In genomic region chr9:5479994-5480694, GRCh38 we compare ENCODE assay signal across 19 cellular contexts. TPM values are rescaled to one million over a fixed set of nuclear protein-coding genes. Genes with fewer than 3 reads are reported as not detected.
DNase-seq lines count a peak whose midpoint lies in the region; ATAC-seq, FAIRE-seq and TF ChIP-seq lines count a peak whose summit lies in the region.
"Had no signal": no experiment of that assay in that cellular context is flagged by ENCODE, and none has a peak within 500 bp of the region (broad histone marks: within the 10 kb centered on the region; RNA-seq: fewer than 3 reads in every experiment).

No MANE protein-coding gene starts in this region.

- H3K9me3 Mint-ChIP-seq in activated T-helper 1 cell treated with anti-CD3 and anti-CD28 coated beads, Interleukin-12 subunit alpha, Interleukin-12 subunit beta, Interleukin-2, Interleukin-4 antibody, amounts not matched to agents 30 ng/mL and 10 ng/mL and 1 ng/mL, durations not matched to agents 14 hours and 24 hours and 36 hours, result peaks cover 11% of the 10 kb centered on the region

- intact Hi-C loops in activated T-helper 1 cell treated with anti-CD3 and anti-CD28 coated beads, Interleukin-12 subunit alpha, Interleukin-12 subunit beta, Interleukin-2, Interleukin-4 antibody, amounts not matched to agents 30 ng/mL and 10 ng/mL and 1 ng/mL, durations not matched to agents 14 hours and 24 hours and 36 hours (cut with micrococcal nuclease), result no loop called here

- DNase-seq in GM12892 (ENCODE audit: insufficient read length), result no peak
- DNase-seq in NCI-H460 (ENCODE audit: extremely low read depth, low read depth), result peak; percentile 72
- DNase-seq in islet precursor cell, result no peak
- DNase-seq in MV-4-11 (lab: John Stamatoyannopoulos, UW), result no peak
- no peak for DNase-seq in middle frontal gyrus (ENCODE audit: extremely low spot score, low spot score)
- no peak for DNase-seq in activated T-helper 1 cell treated with anti-CD3 and anti-CD28 coated beads, Interleukin-12 subunit alpha, Interleukin-12 subunit beta, Interleukin-2, Interleukin-4 antibody, amounts not matched to agents 30 ng/mL and 10 ng/mL and 1 ng/mL, durations not matched to agents 14 hours and 24 hours and 36 hours (ENCODE audit: low spot score)
- DNase-seq: activated naive CD4-positive, alpha-beta T cell treated with anti-CD3 and anti-CD28 coated beads, Interleukin-2, amount 50 U/mL, for 16 hours; GF-D8; hypothalamus; left cardiac atrium; NCI-H187; NCI-H748 treated with DMSO at 0.1 percent for 48 hours; stimulated activated naive CD4-positive, alpha-beta T cell; upper lobe of right lung had no signal

- FAIRE-seq in GM12892 (lab: Jason Lieb, UNC), result peak; percentile 71

- H3K27ac Mint-ChIP-seq in activated T-helper 1 cell treated with anti-CD3 and anti-CD28 coated beads, Interleukin-12 subunit alpha, Interleukin-12 subunit beta, Interleukin-2, Interleukin-4 antibody, amounts not matched to agents 30 ng/mL and 10 ng/mL and 1 ng/mL, durations not matched to agents 14 hours and 24 hours and 36 hours, result no peak overlapping the region
- H3K27ac Mint-ChIP-seq: brain, GM23338, WTC11 had no signal

- peaks cover 2% of the 10 kb centered on the region for H3K27me3 Mint-ChIP-seq in activated T-helper 1 cell treated with anti-CD3 and anti-CD28 coated beads, Interleukin-12 subunit alpha, Interleukin-12 subunit beta, Interleukin-2, Interleukin-4 antibody, amounts not matched to agents 30 ng/mL and 10 ng/mL and 1 ng/mL, durations not matched to agents 14 hours and 24 hours and 36 hours (ENCODE audit: insufficient read depth)

- H3K4me1 Mint-ChIP-seq in activated T-helper 1 cell treated with anti-CD3 and anti-CD28 coated beads, Interleukin-12 subunit alpha, Interleukin-12 subunit beta, Interleukin-2, Interleukin-4 antibody, amounts not matched to agents 30 ng/mL and 10 ng/mL and 1 ng/mL, durations not matched to agents 14 hours and 24 hours and 36 hours (ENCODE audit: low read depth), result peaks cover 13% of the 10 kb centered on the region
- H3K4me1 Mint-ChIP-seq: brain had no signal

- TF ChIP-seq POLR2A in GM12892 (IDR thresholded peaks at IDR 0.05; ENCODE audit: low read depth, low read length), result no peak

- peaks cover 4% of the 10 kb centered on the region for H3K36me3 Mint-ChIP-seq in activated T-helper 1 cell treated with anti-CD3 and anti-CD28 coated beads, Interleukin-12 subunit alpha, Interleukin-12 subunit beta, Interleukin-2, Interleukin-4 antibody, amounts not matched to agents 30 ng/mL and 10 ng/mL and 1 ng/mL, durations not matched to agents 14 hours and 24 hours and 36 hours (ENCODE audit: low read depth)
- H3K36me3 Mint-ChIP-seq: brain had no signal

- no peak overlapping the region for H3K4me3 Mint-ChIP-seq in activated T-helper 1 cell treated with anti-CD3 and anti-CD28 coated beads, Interleukin-12 subunit alpha, Interleukin-12 subunit beta, Interleukin-2, Interleukin-4 antibody, amounts not matched to agents 30 ng/mL and 10 ng/mL and 1 ng/mL, durations not matched to agents 14 hours and 24 hours and 36 hours
- H3K4me3 Mint-ChIP-seq: brain, GM23338, WTC11 had no signal

- ATAC-seq in GM18907 (IDR thresholded peaks at IDR 0.05; ENCODE audit: unreplicated experiment) (peak; percentile 55), HG02759 (IDR thresholded peaks at IDR 0.05; ENCODE audit: unreplicated experiment) (peak; percentile 67)
- ATAC-seq: GM23338, left cardiac atrium, upper lobe of right lung, WTC11 had no signal

RNA-seq across cellular contexts. Expression of gene CD274, which starts 29.8 kb away (rescaled TPM):
- polyA plus RNA-seq in GM12892 (2012; ENCODE audit: missing spikeins), result 18.5 TPM
- total RNA-seq in NCI-H460 (2014; rRNA removed; shearing (Covaris generic)), result 91.1 and 98.4 TPM in 2 replicates
- 9.0 and 13.9 TPM in 2 replicates for polyA plus RNA-seq in NCI-H460 (2014; cell fraction: nucleus; rRNA removed)
- 60.4 and 61.7 TPM in 2 replicates for total RNA-seq in activated T-helper 1 cell treated with anti-CD3 and anti-CD28 coated beads, Interleukin-12 subunit alpha, Interleukin-12 subunit beta, Interleukin-2, Interleukin-4 antibody, amounts not matched to agents 30 ng/mL and 10 ng/mL and 1 ng/mL, durations not matched to agents 14 hours and 24 hours and 36 hours
- total RNA-seq: GM23338 had no signal
- polyA plus RNA-seq: GM23338 had no signal

RNA-seq across cellular contexts. Expression of gene PDCD1LG2, which starts 30.2 kb away (rescaled TPM):
- 2.1 TPM for polyA plus RNA-seq in GM12892 (2012; ENCODE audit: missing spikeins)
- 7.0 and 9.8 TPM in 2 replicates for total RNA-seq in NCI-H460 (2014; rRNA removed; shearing (Covaris generic))
- polyA plus RNA-seq in NCI-H460 (2014; cell fraction: nucleus; rRNA removed), result 0.76 and 2.3 TPM in 2 replicates
- 1.1 and 1.4 TPM in 2 replicates for total RNA-seq in activated T-helper 1 cell treated with anti-CD3 and anti-CD28 coated beads, Interleukin-12 subunit alpha, Interleukin-12 subunit beta, Interleukin-2, Interleukin-4 antibody, amounts not matched to agents 30 ng/mL and 10 ng/mL and 1 ng/mL, durations not matched to agents 14 hours and 24 hours and 36 hours
- total RNA-seq: GM23338, WTC11 had no signal
- polyA plus RNA-seq: GM23338 had no signal

RNA-seq across cellular contexts. Expression of gene PLGRKT, which starts 42.4 kb away (rescaled TPM):
- 51.3 TPM for polyA plus RNA-seq in GM12892 (2012; ENCODE audit: missing spikeins)
- total RNA-seq in NCI-H460 (2014; rRNA removed; shearing (Covaris generic)), result 42.6 and 53.0 TPM in 2 replicates
- 31.0 and 35.2 TPM in 2 replicates for polyA plus RNA-seq in NCI-H460 (2014; cell fraction: nucleus; rRNA removed)
- total RNA-seq in activated T-helper 1 cell treated with anti-CD3 and anti-CD28 coated beads, Interleukin-12 subunit alpha, Interleukin-12 subunit beta, Interleukin-2, Interleukin-4 antibody, amounts not matched to agents 30 ng/mL and 10 ng/mL and 1 ng/mL, durations not matched to agents 14 hours and 24 hours and 36 hours, result 43.8 and 44.8 TPM in 2 replicates
